8 cellular contexts compared by ENCODE assay signal in genomic region chr5:55231476-55232193, GRCh38.
A peak's percentile ranks its signal among the peaks of the same experiment; 100 is the strongest.
DNase-seq lines count a peak whose midpoint lies in the region; ATAC-seq and TF ChIP-seq lines count a peak whose summit lies in the region.

No MANE protein-coding gene starts in this region.

- TF ChIP-seq CTCF in AG10803 (conservative IDR thresholded peaks at IDR 0.05; ENCODE audit: low read length), result no peak

- peaks cover 7% of the 10 kb centered on the region for H3K4me1 ChIP-seq in iPS-15b (ENCODE audit: control insufficient read depth, insufficient read depth, low read length)

- peaks cover 95% of the 10 kb centered on the region for H3K27me3 ChIP-seq in iPS-15b (ENCODE audit: control insufficient read depth, insufficient read depth, low read length)

- H3K9ac ChIP-seq in iPS-15b (ENCODE audit: low read depth, low read length), result no peak overlapping the region

- no peak for ATAC-seq in stimulated activated naive B cell treated with anti-CD40 and anti-IgM and Interleukin-4, amounts not matched to agents 10 μg/mL and 1 μg/mL and 100 μg/mL, for 72 hours (replicated peaks)
- ATAC-seq in HG03135 (IDR thresholded peaks at IDR 0.05; ENCODE audit: unreplicated experiment), result no peak

- no peak for DNase-seq in AG10803 (ENCODE audit: low read depth)
- peak; percentile 11 for DNase-seq in HCEC 1CT
- peak; percentile 52 to 57 for DNase-seq in activated T-cell treated with anti-CD3 and anti-CD28 coated beads, Interleukin-2, amount 50 U/mL, for 48 hours
- DNase-seq in stimulated activated naive B cell treated with anti-CD40 and anti-IgM and Interleukin-4, amounts not matched to agents 10 μg/mL and 1 μg/mL and 100 μg/mL, for 72 hours, result no peak
- DNase-seq in NCI-H2029 (lab: John Stamatoyannopoulos, UW), result no peak
- no peak for DNase-seq in 8988T

- H3K4me1 Mint-ChIP-seq in stimulated activated naive B cell treated with anti-CD40 and anti-IgM and Interleukin-4, amounts not matched to agents 10 μg/mL and 1 μg/mL and 100 μg/mL, for 72 hours, result peaks cover 32 to 42% of the 10 kb centered on the region in 2 donors

- peak overlapping the region; percentile 85 for H3K27ac Mint-ChIP-seq in stimulated activated naive B cell treated with anti-CD40 and anti-IgM and Interleukin-4, amounts not matched to agents 10 μg/mL and 1 μg/mL and 100 μg/mL, for 72 hours

- H3K27me3 Mint-ChIP-seq in stimulated activated naive B cell treated with anti-CD40 and anti-IgM and Interleukin-4, amounts not matched to agents 10 μg/mL and 1 μg/mL and 100 μg/mL, for 72 hours, result peaks cover 67 to 77% of the 10 kb centered on the region in 2 donors

- H3K9me3 Mint-ChIP-seq in stimulated activated naive B cell treated with anti-CD40 and anti-IgM and Interleukin-4, amounts not matched to agents 10 μg/mL and 1 μg/mL and 100 μg/mL, for 72 hours, result no peaks in the 10 kb centered on the region

- H3K4me3 ChIP-seq in AG10803 (ENCODE audit: low read length), result peak overlapping the region; percentile 27; the same call in 1 of the 2 replicates
- H3K4me3 ChIP-seq in iPS-15b (ENCODE audit: low read depth, low read length), result peak overlapping the region; percentile 70

- H3K4me3 Mint-ChIP-seq in stimulated activated naive B cell treated with anti-CD40 and anti-IgM and Interleukin-4, amounts not matched to agents 10 μg/mL and 1 μg/mL and 100 μg/mL, for 72 hours, result peak overlapping the region; percentile 91

- H3K36me3 Mint-ChIP-seq in stimulated activated naive B cell treated with anti-CD40 and anti-IgM and Interleukin-4, amounts not matched to agents 10 μg/mL and 1 μg/mL and 100 μg/mL, for 72 hours, result peaks cover 2 to 4% of the 10 kb centered on the region in 2 donors

- no peaks in the 10 kb centered on the region for H3K36me3 ChIP-seq in iPS-15b (ENCODE audit: control insufficient read depth, insufficient read depth, low read length)

- H3K9me3 ChIP-seq in iPS-15b (ENCODE audit: control insufficient read depth, insufficient read depth, low read length), result no peaks in the 10 kb centered on the region

Comparison
In these comparisons a context has a peak if more than half of its experiments do, and no peak if none do; other contexts are left out.
1. DNase-seq: peak in HCEC 1CT (single experiment) and activated T-cell treated with anti-CD3 and anti-CD28 coated beads, Interleukin-2, amount 50 U/mL, for 48 hours (2 of 2); none in AG10803 (single experiment), stimulated activated naive B cell treated with anti-CD40 and anti-IgM and Interleukin-4, amounts not matched to agents 10 μg/mL and 1 μg/mL and 100 μg/mL, for 72 hours (single experiment), NCI-H2029 (single experiment) and 8988T (single experiment).